ENCODE assay signal across 3 cellular contexts in the genomic region with DNA sequence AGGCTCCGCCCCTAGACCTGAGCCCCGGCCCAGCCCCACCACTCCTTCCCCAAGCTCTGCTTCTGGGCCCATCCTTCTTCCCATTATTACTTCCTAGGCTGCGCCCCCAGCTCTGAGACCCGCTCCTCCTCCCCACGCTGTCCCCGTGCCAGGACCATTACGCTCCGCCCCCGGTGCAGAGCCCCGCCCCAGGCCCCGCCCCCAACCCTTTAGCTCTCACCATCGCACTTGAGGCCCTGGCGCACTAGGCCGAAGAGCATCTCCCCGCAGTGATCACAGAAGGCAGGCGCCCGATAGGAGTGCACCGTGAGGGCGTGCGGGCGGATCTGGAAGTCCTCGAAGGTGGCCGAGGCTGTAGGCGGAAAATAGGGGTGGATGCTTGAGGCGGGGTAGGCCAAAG.
TF ChIP-seq lines count a peak whose summit lies in the region.

No MANE protein-coding gene starts in this region.

TF ChIP-seq in SK-N-SH, 30 proteins besides CTCF, POLR2A, EP300 and RAD21 (continued from another document):
- TF ChIP-seq, protein P1, sequence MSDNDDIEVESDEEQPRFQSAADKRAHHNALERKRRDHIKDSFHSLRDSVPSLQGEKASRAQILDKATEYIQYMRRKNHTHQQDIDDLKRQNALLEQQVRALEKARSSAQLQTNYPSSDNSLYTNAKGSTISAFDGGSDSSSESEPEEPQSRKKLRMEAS (IDR thresholded peaks at IDR 0.05; ENCODE audit: low read depth), result no peak
- TF ChIP-seq, protein P2, sequence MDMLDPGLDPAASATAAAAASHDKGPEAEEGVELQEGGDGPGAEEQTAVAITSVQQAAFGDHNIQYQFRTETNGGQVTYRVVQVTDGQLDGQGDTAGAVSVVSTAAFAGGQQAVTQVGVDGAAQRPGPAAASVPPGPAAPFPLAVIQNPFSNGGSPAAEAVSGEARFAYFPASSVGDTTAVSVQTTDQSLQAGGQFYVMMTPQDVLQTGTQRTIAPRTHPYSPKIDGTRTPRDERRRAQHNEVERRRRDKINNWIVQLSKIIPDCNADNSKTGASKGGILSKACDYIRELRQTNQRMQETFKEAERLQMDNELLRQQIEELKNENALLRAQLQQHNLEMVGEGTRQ (IDR thresholded peaks at IDR 0.05; ENCODE audit: borderline replicate concordance, low read depth, low read length), result no peak
- no peak for TF ChIP-seq RFX5 (IDR thresholded peaks at IDR 0.05; ENCODE audit: low read length)
TF ChIP-seq in SK-N-SH: peak in this region for 0.

TF ChIP-seq in SK-N-SH treated with all-trans-retinoic acid at 6 μM for 48 hours, 23 proteins besides CTCF, POLR2A, EP300 and RAD21 (continued from another document):
- no peak for TF ChIP-seq ZNF565 (CRISPR knock-in tag; conservative IDR thresholded peaks at IDR 0.05; ENCODE audit: low read depth)
- TF ChIP-seq TCF4 (CRISPR knock-in tag; IDR thresholded peaks at IDR 0.05; ENCODE audit: borderline replicate concordance), result no peak
- TF ChIP-seq, protein P3, sequence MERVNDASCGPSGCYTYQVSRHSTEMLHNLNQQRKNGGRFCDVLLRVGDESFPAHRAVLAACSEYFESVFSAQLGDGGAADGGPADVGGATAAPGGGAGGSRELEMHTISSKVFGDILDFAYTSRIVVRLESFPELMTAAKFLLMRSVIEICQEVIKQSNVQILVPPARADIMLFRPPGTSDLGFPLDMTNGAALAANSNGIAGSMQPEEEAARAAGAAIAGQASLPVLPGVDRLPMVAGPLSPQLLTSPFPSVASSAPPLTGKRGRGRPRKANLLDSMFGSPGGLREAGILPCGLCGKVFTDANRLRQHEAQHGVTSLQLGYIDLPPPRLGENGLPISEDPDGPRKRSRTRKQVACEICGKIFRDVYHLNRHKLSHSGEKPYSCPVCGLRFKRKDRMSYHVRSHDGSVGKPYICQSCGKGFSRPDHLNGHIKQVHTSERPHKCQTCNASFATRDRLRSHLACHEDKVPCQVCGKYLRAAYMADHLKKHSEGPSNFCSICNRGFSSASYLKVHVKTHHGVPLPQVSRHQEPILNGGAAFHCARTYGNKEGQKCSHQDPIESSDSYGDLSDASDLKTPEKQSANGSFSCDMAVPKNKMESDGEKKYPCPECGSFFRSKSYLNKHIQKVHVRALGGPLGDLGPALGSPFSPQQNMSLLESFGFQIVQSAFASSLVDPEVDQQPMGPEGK (CRISPR knock-in tag; IDR thresholded peaks at IDR 0.05; ENCODE audit: borderline replicate concordance), result no peak
- TF ChIP-seq, protein P4, sequence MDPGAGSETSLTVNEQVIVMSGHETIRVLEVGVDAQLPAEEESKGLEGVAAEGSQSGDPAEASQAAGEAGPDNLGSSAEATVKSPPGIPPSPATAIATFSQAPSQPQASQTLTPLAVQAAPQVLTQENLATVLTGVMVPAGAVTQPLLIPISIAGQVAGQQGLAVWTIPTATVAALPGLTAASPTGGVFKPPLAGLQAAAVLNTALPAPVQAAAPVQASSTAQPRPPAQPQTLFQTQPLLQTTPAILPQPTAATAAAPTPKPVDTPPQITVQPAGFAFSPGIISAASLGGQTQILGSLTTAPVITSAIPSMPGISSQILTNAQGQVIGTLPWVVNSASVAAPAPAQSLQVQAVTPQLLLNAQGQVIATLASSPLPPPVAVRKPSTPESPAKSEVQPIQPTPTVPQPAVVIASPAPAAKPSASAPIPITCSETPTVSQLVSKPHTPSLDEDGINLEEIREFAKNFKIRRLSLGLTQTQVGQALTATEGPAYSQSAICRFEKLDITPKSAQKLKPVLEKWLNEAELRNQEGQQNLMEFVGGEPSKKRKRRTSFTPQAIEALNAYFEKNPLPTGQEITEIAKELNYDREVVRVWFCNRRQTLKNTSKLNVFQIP (CRISPR knock-in tag; IDR thresholded peaks at IDR 0.05; ENCODE audit: borderline replicate concordance, low read depth), result no peak
- no peak for TF ChIP-seq BACH2 (CRISPR knock-in tag; IDR thresholded peaks at IDR 0.05; ENCODE audit: borderline replicate concordance)
- TF ChIP-seq ZFP3 (CRISPR knock-in tag; IDR thresholded peaks at IDR 0.05), result no peak
- TF ChIP-seq RARB (CRISPR knock-in tag; IDR thresholded peaks at IDR 0.05), result no peak
- TF ChIP-seq ZC3H10 (CRISPR knock-in tag; IDR thresholded peaks at IDR 0.05), result no peak
- TF ChIP-seq ZFP30 (CRISPR knock-in tag; IDR thresholded peaks at IDR 0.05), result no peak
- no peak for TF ChIP-seq ZNF8 (CRISPR knock-in tag; IDR thresholded peaks at IDR 0.05)
- TF ChIP-seq SNAI2 (CRISPR knock-in tag; IDR thresholded peaks at IDR 0.05), result no peak
- no peak for TF ChIP-seq ARNTL (CRISPR knock-in tag; IDR thresholded peaks at IDR 0.05; ENCODE audit: borderline replicate concordance, low read depth)
- TF ChIP-seq TOX (CRISPR knock-in tag; IDR thresholded peaks at IDR 0.05; ENCODE audit: borderline replicate concordance), result no peak

TF ChIP-seq in HEK293T, 16 proteins besides CTCF, POLR2A, EP300 and RAD21 (continued from another document):
- TF ChIP-seq LEF1 (IDR thresholded peaks at IDR 0.05; ENCODE audit: borderline replicate concordance) (no peak), FOXA1 (IDR thresholded peaks at IDR 0.05) (no peak), SUZ12 (IDR thresholded peaks at IDR 0.05) (no peak), FOXK2 (IDR thresholded peaks at IDR 0.05) (no peak), L3MBTL2 (conservative IDR thresholded peaks at IDR 0.05) (no peak), SP1 (IDR thresholded peaks at IDR 0.05) (no peak), BHLHE40 (IDR thresholded peaks at IDR 0.05; ENCODE audit: borderline replicate concordance) (no peak), HDGF (IDR thresholded peaks at IDR 0.05; ENCODE audit: borderline replicate concordance) (no peak)
